21 cellular contexts compared by ENCODE assay signal in genomic region chr13:22758245-22758644, GRCh38.
"Had no signal": no experiment of that assay in that cellular context is flagged by ENCODE, and none has a peak within 500 bp of the region (broad histone marks: within the 10 kb centered on the region; RNA-seq: fewer than 3 reads in every experiment).

No MANE protein-coding gene starts in this region.

- H3K27ac ChIP-seq: HL-60, KMS-11, SJSA1, SK-N-MC had no signal

- H3K9me3 ChIP-seq: SJSA1 had no signal

- H3K27me3 Mint-ChIP-seq: IgD-negative memory B cell, T-cell had no signal

- H3K4me3 Mint-ChIP-seq: IgD-negative memory B cell, T-cell had no signal

- H3K27me3 ChIP-seq: SJSA1 had no signal

- H3K4me2 ChIP-seq: KMS-11 had no signal

- ATAC-seq: K562, T-cell had no signal

- H3K4me3 ChIP-seq: K562, SJSA1, SK-N-MC had no signal

- H3K4me1 ChIP-seq: SJSA1 had no signal

- H3K36me3 Mint-ChIP-seq: IgD-negative memory B cell, T-cell had no signal

- DNase-seq: MM.1S, NCI-H1436, NCI-H187, NCI-H2029, NCI-H2081 treated with DMSO at 0.1 percent for 48 hours, NCI-H2171, NCI-H226, NCI-H446, NCI-H510A, NCI-H524 treated with DMSO at 0.1 percent for 48 hours, NCI-H774, Right ventricle myocardium superior, RPMI8226, SIG-M5, T-cell had no signal

- H3K9ac ChIP-seq: KMS-11 had no signal

- H3K36me3 ChIP-seq: SJSA1 had no signal

- H3K27ac Mint-ChIP-seq: IgD-negative memory B cell, T-cell had no signal

- H3K4me1 Mint-ChIP-seq: IgD-negative memory B cell, T-cell had no signal
